Comparison of ENCODE assay signal across 8 cellular contexts in genomic region chr5:176388341-176389113, GRCh38. TPM values are rescaled to one million over a fixed set of nuclear protein-coding genes. Genes with fewer than 3 reads are reported as not detected.
DNase-seq lines count a peak whose midpoint lies in the region; ATAC-seq and TF ChIP-seq lines count a peak whose summit lies in the region.

HIGD2A (plus strand) TSS chr5:176388751; CDS start chr5:176388820, 69 bp downstream.
NOP16 (minus strand) TSS chr5:176388598; CDS start chr5:176388539, 59 bp downstream.

- no peaks in the 10 kb centered on the region for H3K27me3 ChIP-seq in left ventricle myocardium inferior (ENCODE audit: low read depth)

- no peaks in the 10 kb centered on the region for H3K9me3 Mint-ChIP-seq in T-helper 1 cell treated with Interleukin-12 subunit alpha and Interleukin-12 subunit beta and Interleukin-4 antibody, amounts not matched to agents 30 μg/mL and 1 μg/mL, for 36 hours
- no peaks in the 10 kb centered on the region for H3K9me3 Mint-ChIP-seq in progenitor cell of endocrine pancreas (ENCODE audit: low read depth)

- no peaks in the 10 kb centered on the region for H3K27me3 Mint-ChIP-seq in T-helper 1 cell treated with Interleukin-12 subunit alpha and Interleukin-12 subunit beta and Interleukin-4 antibody, amounts not matched to agents 30 μg/mL and 1 μg/mL, for 36 hours (ENCODE audit: low read depth)
- H3K27me3 Mint-ChIP-seq in progenitor cell of endocrine pancreas, result no peaks in the 10 kb centered on the region

- H3K27ac Mint-ChIP-seq in T-helper 1 cell treated with Interleukin-12 subunit alpha and Interleukin-12 subunit beta and Interleukin-4 antibody, amounts not matched to agents 30 μg/mL and 1 μg/mL, for 36 hours, result peak within 1 kb of the TSS; percentile 100
- H3K27ac Mint-ChIP-seq in progenitor cell of endocrine pancreas, result peak within 1 kb of the TSS; percentile 100

- H3K4me3 Mint-ChIP-seq in T-helper 1 cell treated with Interleukin-12 subunit alpha and Interleukin-12 subunit beta and Interleukin-4 antibody, amounts not matched to agents 30 μg/mL and 1 μg/mL, for 36 hours, result peak within 1 kb of the TSS; percentile 98
- H3K4me3 Mint-ChIP-seq in progenitor cell of endocrine pancreas (ENCODE audit: low read depth), result peak within 1 kb of the TSS; percentile 99

- peaks cover 39% of the 10 kb centered on the region for H3K4me1 ChIP-seq in left ventricle myocardium inferior

- no peak for TF ChIP-seq CTCF in GM13977 (IDR thresholded peaks at IDR 0.05; ENCODE audit: extremely low read depth, insufficient read depth, missing control alignments)
- TF ChIP-seq CTCF in left ventricle myocardium inferior (IDR thresholded peaks at IDR 0.05; ENCODE audit: borderline replicate concordance), result peak; percentile 26
- no peak for TF ChIP-seq CTCF in progenitor cell of endocrine pancreas (IDR thresholded peaks at IDR 0.05; ENCODE audit: unreplicated experiment)

- in situ Hi-C loops in GM13977 (cut with MboI; ENCODE audit: low pct_unique_long_range_greater_than_20kb, low sequenced_read_pairs, unreplicated experiment), result no loop called here

- peak; percentile 85 for ATAC-seq in HG02884 (IDR thresholded peaks at IDR 0.05; ENCODE audit: unreplicated experiment)

- H3K4me3 ChIP-seq in left ventricle myocardium inferior, result peak within 1 kb of the TSS; percentile 87

- peaks cover 65% of the 10 kb centered on the region for H3K36me3 ChIP-seq in left ventricle myocardium inferior

- peak within 1 kb of the TSS; percentile 99 for H3K27ac ChIP-seq in left ventricle myocardium inferior (replicated peaks)

- H3K36me3 Mint-ChIP-seq in T-helper 1 cell treated with Interleukin-12 subunit alpha and Interleukin-12 subunit beta and Interleukin-4 antibody, amounts not matched to agents 30 μg/mL and 1 μg/mL, for 36 hours (ENCODE audit: low read depth), result peaks cover 32% of the 10 kb centered on the region
- peaks cover 4% of the 10 kb centered on the region for H3K36me3 Mint-ChIP-seq in progenitor cell of endocrine pancreas (ENCODE audit: insufficient read depth)

- DNase-seq in GM13977 (ENCODE audit: low spot score), result peak; percentile 97
- DNase-seq in NCI-H1694 (lab: John Stamatoyannopoulos, UW), result peak; percentile 98
- DNase-seq in amniotic stem cell (lab: John Stamatoyannopoulos, UW), result peak; percentile 98
- DNase-seq in left ventricle myocardium inferior, result peak; percentile 100
- DNase-seq in progenitor cell of endocrine pancreas (ENCODE audit: low spot score, unreplicated experiment), result peak; percentile 90
- DNase-seq in ureter (ENCODE audit: low spot score), result peak; percentile 100

- H3K9me3 ChIP-seq in left ventricle myocardium inferior (replicated peaks), result no peaks in the 10 kb centered on the region

- intact Hi-C loops in left ventricle myocardium inferior (cut with micrococcal nuclease), result no loop called here

- peaks cover 22% of the 10 kb centered on the region for H3K4me1 Mint-ChIP-seq in T-helper 1 cell treated with Interleukin-12 subunit alpha and Interleukin-12 subunit beta and Interleukin-4 antibody, amounts not matched to agents 30 μg/mL and 1 μg/mL, for 36 hours (ENCODE audit: low read depth)
- H3K4me1 Mint-ChIP-seq in progenitor cell of endocrine pancreas (ENCODE audit: low read depth), result peaks cover 16% of the 10 kb centered on the region

RNA-seq across cellular contexts. Expression of gene HIGD2A, which starts in this region (rescaled TPM):
- total RNA-seq in left ventricle myocardium inferior (217 TPM), progenitor cell of endocrine pancreas (88.0 and 96.8 TPM in 2 replicates), ureter (145 TPM)

RNA-seq across cellular contexts. Expression of gene NOP16, which starts in this region (rescaled TPM):
- total RNA-seq in left ventricle myocardium inferior (19.1 TPM), progenitor cell of endocrine pancreas (21.9 and 26.4 TPM in 2 replicates), ureter (26.6 TPM)

Comparison
In these comparisons a context has a peak if more than half of its experiments do, and no peak if none do; other contexts are left out.
1. Peak in every context shown above with its lines: DNase-seq, ATAC-seq, H3K4me3 ChIP-seq and H3K27ac ChIP-seq.